In genomic region chr21:30714436-30714835, GRCh38 we compare ENCODE assay signal across 1 cellular context.
TF ChIP-seq lines count a peak whose summit lies in the region.

No MANE protein-coding gene starts in this region.

TF ChIP-seq in H1, 55 proteins besides CTCF, POLR2A, EP300 and RAD21:
- TF ChIP-seq CEBPB (IDR thresholded peaks at IDR 0.05; ENCODE audit: low read depth, low read length) (no peak), MAFK (IDR thresholded peaks at IDR 0.05; ENCODE audit: low read depth, low read length) (no peak), BCL11A (IDR thresholded peaks at IDR 0.05; ENCODE audit: low read depth in 2 of 2, low read length in 2 of 2) (no peak), CREB1 (IDR thresholded peaks at IDR 0.05) (no peak), E2F6 (IDR thresholded peaks at IDR 0.05) (no peak), EGR1 (IDR thresholded peaks at IDR 0.05; ENCODE audit: borderline replicate concordance, low read depth, low read length) (no peak), SRF (IDR thresholded peaks at IDR 0.05; ENCODE audit: low read depth, low read length) (no peak), CBX5 (IDR thresholded peaks at IDR 0.05; ENCODE audit: low read depth, low read length) (no peak), NRF1 (IDR thresholded peaks at IDR 0.05; ENCODE audit: low read depth, low read length) (no peak)
